8 cellular contexts compared by ENCODE assay signal in the genomic region with DNA sequence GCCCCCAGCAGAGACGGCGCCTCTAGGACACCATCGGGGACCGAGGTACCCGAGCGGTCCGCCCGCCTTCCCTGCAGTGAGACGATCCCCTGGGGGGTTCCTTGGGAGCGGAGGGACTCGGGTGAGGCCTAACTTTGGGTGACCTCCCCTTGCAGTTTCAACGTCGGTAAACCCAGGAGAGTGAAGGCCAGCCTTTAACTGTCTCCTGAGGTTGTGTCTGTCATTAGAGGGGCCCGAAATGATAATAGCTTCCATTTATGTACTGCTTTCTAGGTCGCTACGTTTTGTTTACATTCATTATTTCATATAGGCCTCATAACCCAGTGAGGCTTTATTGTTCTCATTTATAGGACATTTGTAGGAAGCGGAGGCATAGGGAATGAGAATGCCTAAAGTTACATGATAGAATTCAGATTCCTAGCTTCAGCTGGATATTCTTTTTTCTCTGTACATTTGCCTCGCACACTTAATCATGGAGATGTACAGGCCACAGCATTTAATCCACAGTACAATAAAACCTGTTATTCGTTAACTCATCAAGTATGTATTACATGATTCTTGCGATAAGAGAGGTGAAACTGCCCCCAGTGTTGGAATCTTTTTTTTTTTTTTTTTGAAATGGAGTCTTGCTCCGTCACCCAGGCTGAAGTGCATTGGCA.
DNase-seq lines count a peak whose midpoint lies in the region; ATAC-seq and TF ChIP-seq lines count a peak whose summit lies in the region.

No MANE protein-coding gene starts in this region.

- in situ Hi-C loops in astrocyte of the spinal cord (cut with HindIII; ENCODE audit: low sequenced_read_pairs) = no loop called here

- H3K4me1 ChIP-seq in subcutaneous abdominal adipose tissue (ENCODE audit: control insufficient read depth in 5 of 5, insufficient read depth in 5 of 5, low read length in 5 of 5) = peaks cover 2 to 17% (median 15%) of the 10 kb centered on the region in 5 donors

- H3K36me3 ChIP-seq in subcutaneous abdominal adipose tissue (ENCODE audit: control insufficient read depth in 5 of 5, insufficient read depth in 5 of 5, low read length in 5 of 5) = peaks cover 3 to 45% (median 34%) of the 10 kb centered on the region in 5 donors

- H3K4me3 ChIP-seq in astrocyte of the spinal cord (ENCODE audit: low read depth, low read length) (peak overlapping the region; percentile 82), subcutaneous abdominal adipose tissue (ENCODE audit: low read depth in 1 of 5, low read length in 5 of 5) (peak overlapping the region; percentile 78 to 98 (median 80))

- peak overlapping the region; percentile 96 for H3K27ac ChIP-seq in layer of hippocampus (ENCODE audit: low read depth, low read length)
- peak overlapping the region; percentile 77 for H3K27ac ChIP-seq in subcutaneous abdominal adipose tissue (ENCODE audit: low read depth, low read length)

- ATAC-seq in GM18870 (IDR thresholded peaks at IDR 0.05; ENCODE audit: unreplicated experiment) = no peak

- DNase-seq in NCI-H526 (lab: John Stamatoyannopoulos, UW) (peak; percentile 60 to 80), NCI-H526 treated with DMSO at 0.1 percent for 48 hours (lab: John Stamatoyannopoulos, UW) (no peak), NCI-H1048 (lab: John Stamatoyannopoulos, UW) (peak; percentile 37), astrocyte of the spinal cord (ENCODE audit: low read depth, low spot score) (peak; percentile 17)
- DNase-seq in stimulated activated CD4-positive, alpha-beta T cell treated with anti-CD3 and anti-CD28 coated beads, Interleukin-4, amount 100 ng/mL, for 24 hours = no peak

- no peaks in the 10 kb centered on the region for H3K9me3 ChIP-seq in subcutaneous abdominal adipose tissue (ENCODE audit: control insufficient read depth in 5 of 5, low read length in 5 of 5)

- H3K27me3 ChIP-seq in layer of hippocampus (ENCODE audit: control insufficient read depth, insufficient read depth, low read length) = no peaks in the 10 kb centered on the region
- no peaks in the 10 kb centered on the region for H3K27me3 ChIP-seq in subcutaneous abdominal adipose tissue (ENCODE audit: control insufficient read depth in 5 of 5, insufficient read depth in 4 of 5, low read length in 5 of 5)

- H3K9ac ChIP-seq in subcutaneous abdominal adipose tissue (ENCODE audit: low read length in 5 of 5) = peak overlapping the region in 4 of 5 donors; percentile 83 to 91 (median 86)

- TF ChIP-seq CTCF in astrocyte of the spinal cord (IDR thresholded peaks at IDR 0.05; ENCODE audit: low read depth, low read length) = no peak

Comparison
In these comparisons a context has a peak if more than half of its experiments do, and no peak if none do; other contexts are left out.
1. DNase-seq: peak in NCI-H526 (2 of 2), NCI-H1048 (single experiment) and astrocyte of the spinal cord (single experiment); none in NCI-H526 treated with DMSO at 0.1 percent for 48 hours (single experiment) and stimulated activated CD4-positive, alpha-beta T cell treated with anti-CD3 and anti-CD28 coated beads, Interleukin-4, amount 100 ng/mL, for 24 hours (single experiment).